ENCODE assay signal across 20 cellular contexts in genomic region chr12:12396727-12397126, GRCh38. TPM values are rescaled to one million over a fixed set of nuclear protein-coding genes. Genes with fewer than 3 reads are reported as not detected.
DNase-seq lines count a peak whose midpoint lies in the region; ATAC-seq, FAIRE-seq and TF ChIP-seq lines count a peak whose summit lies in the region.
"Had no signal": no experiment of that assay in that cellular context is flagged by ENCODE, and none has a peak within 500 bp of the region (broad histone marks: within the 10 kb centered on the region; RNA-seq: fewer than 3 reads in every experiment).

No MANE protein-coding gene starts in this region.

- H3K36me3 Mint-ChIP-seq in CD4-positive, CD25-positive, alpha-beta regulatory T cell, result peaks cover 37% of the 10 kb centered on the region
- no peaks in the 10 kb centered on the region for H3K36me3 Mint-ChIP-seq in nephron (ENCODE audit: low read depth)

- ATAC-seq in CD4-positive, CD25-positive, alpha-beta regulatory T cell (ENCODE audit: low read depth in 2 of 2), result no peak
- ATAC-seq: activated CD4-positive, alpha-beta T cell treated with anti-CD3 and anti-CD28 coated beads for 36 hours; left cardiac atrium; natural killer cell treated with Interleukin-12 subunit alpha and Interleukin-12 subunit beta and Interleukin-15 and Interleukin-18, amount 100 ng/mL, for 72 hours had no signal

- no peak overlapping the region for H3K4me3 ChIP-seq in CD4-positive, CD25-positive, alpha-beta regulatory T cell (ENCODE audit: low read depth, low read length)
- H3K4me3 ChIP-seq in sigmoid colon (no peak overlapping the region), SJCRH30 (no peak overlapping the region)
- H3K4me3 ChIP-seq: pancreas, SJSA1 had no signal

- no peak for FAIRE-seq in HTR-8/SVneo (lab: Jason Lieb, UNC)
- FAIRE-seq: pancreas had no signal

- no peak for TF ChIP-seq EP300 in sigmoid colon (IDR thresholded peaks at IDR 0.05)

- H3K4me3 Mint-ChIP-seq in CD4-positive, CD25-positive, alpha-beta regulatory T cell, result no peak overlapping the region
- no peak overlapping the region for H3K4me3 Mint-ChIP-seq in nephron
- H3K4me3 Mint-ChIP-seq: activated CD4-positive, alpha-beta T cell treated with anti-CD3 and anti-CD28 coated beads for 36 hours; IgD-negative memory B cell; natural killer cell treated with Interleukin-12 subunit alpha and Interleukin-12 subunit beta and Interleukin-15 and Interleukin-18, amount 100 ng/mL, for 72 hours had no signal

- H3K4me1 ChIP-seq in CD4-positive, CD25-positive, alpha-beta regulatory T cell (ENCODE audit: control insufficient read depth, insufficient read depth, low read length, poor library complexity, severe bottlenecking), result peaks cover 24% of the 10 kb centered on the region
- peaks cover 0 to 23% (median 13%) of the 10 kb centered on the region in 4 donors for H3K4me1 ChIP-seq in sigmoid colon
- no peaks in the 10 kb centered on the region for H3K4me1 ChIP-seq in SJCRH30

- no peaks in the 10 kb centered on the region for H3K27me3 ChIP-seq in CD4-positive, CD25-positive, alpha-beta regulatory T cell (ENCODE audit: control insufficient read depth, insufficient read depth, low read length)
- H3K27me3 ChIP-seq in sigmoid colon, result no peaks in the 10 kb centered on the region
- H3K27me3 ChIP-seq in SJCRH30, result no peaks in the 10 kb centered on the region
- H3K27me3 ChIP-seq: pancreas, SJSA1 had no signal

- peak overlapping the region; percentile 23 to 75 (median 51) for H3K27ac Mint-ChIP-seq in CD4-positive, CD25-positive, alpha-beta regulatory T cell
- peak overlapping the region; percentile 81 to 96 (median 85) for H3K27ac Mint-ChIP-seq in nephron
- H3K27ac Mint-ChIP-seq: activated CD4-positive, alpha-beta T cell treated with anti-CD3 and anti-CD28 coated beads for 36 hours; IgD-negative memory B cell had no signal

- TF ChIP-seq CTCF in 22Rv1 (IDR thresholded peaks at IDR 0.05) (no peak), nephron (IDR thresholded peaks at IDR 0.05; ENCODE audit: unreplicated experiment in 3 of 3) (no peak), sigmoid colon (IDR thresholded peaks at IDR 0.05) (no peak)

- H3K36me3 ChIP-seq in CD4-positive, CD25-positive, alpha-beta regulatory T cell (ENCODE audit: control insufficient read depth, insufficient read depth, low read length), result peaks cover 4% of the 10 kb centered on the region
- no peaks in the 10 kb centered on the region for H3K36me3 ChIP-seq in sigmoid colon
- no peaks in the 10 kb centered on the region for H3K36me3 ChIP-seq in SJCRH30
- H3K36me3 ChIP-seq: pancreas, SJSA1 had no signal

- no peaks in the 10 kb centered on the region for H3K9me3 ChIP-seq in CD4-positive, CD25-positive, alpha-beta regulatory T cell (ENCODE audit: control insufficient read depth in 2 of 2, low read length in 2 of 2)
- H3K9me3 ChIP-seq in sigmoid colon (no peaks in the 10 kb centered on the region), SJCRH30 (replicated peaks) (no peaks in the 10 kb centered on the region)
- H3K9me3 ChIP-seq: pancreas, SJSA1 had no signal

- WGBS in sigmoid colon, 2 donors, result 93 to 95% methylated on average over 4 of the region's 4 CpGs

- no peaks in the 10 kb centered on the region for H3K27me3 Mint-ChIP-seq in CD4-positive, CD25-positive, alpha-beta regulatory T cell
- no peaks in the 10 kb centered on the region for H3K27me3 Mint-ChIP-seq in nephron (ENCODE audit: low read depth)
- H3K27me3 Mint-ChIP-seq: activated CD4-positive, alpha-beta T cell treated with anti-CD3 and anti-CD28 coated beads for 36 hours; IgD-negative memory B cell; natural killer cell treated with Interleukin-12 subunit alpha and Interleukin-12 subunit beta and Interleukin-15 and Interleukin-18, amount 100 ng/mL, for 72 hours had no signal

- peaks cover 19 to 55% (median 35%) of the 10 kb centered on the region in 4 donors for H3K4me1 Mint-ChIP-seq in CD4-positive, CD25-positive, alpha-beta regulatory T cell
- peaks cover 41% of the 10 kb centered on the region for H3K4me1 Mint-ChIP-seq in nephron

- peak overlapping the region; percentile 95 for H3K27ac ChIP-seq in 22Rv1
- no peak overlapping the region for H3K27ac ChIP-seq in CD4-positive, CD25-positive, alpha-beta regulatory T cell (ENCODE audit: insufficient read depth, low read length, poor library complexity, severe bottlenecking)
- H3K27ac ChIP-seq in sigmoid colon, result peak overlapping the region in 1 of 4 donors; percentile 72
- no peak overlapping the region for H3K27ac ChIP-seq in SJCRH30
- H3K27ac ChIP-seq: SJSA1 had no signal

- TF ChIP-seq POLR2A in sigmoid colon (IDR thresholded peaks at IDR 0.05), result no peak

- no peak for DNase-seq in CD4-positive, CD25-positive, alpha-beta regulatory T cell
- DNase-seq in NCI-H748 (lab: John Stamatoyannopoulos, UW; ENCODE audit: unreplicated experiment) (peak; percentile 49), sigmoid colon (no peak), HTR-8/SVneo (ENCODE audit: insufficient read length, low spot score) (no peak), SJCRH30 (no peak), kidney glomerular epithelial cell (lab: John Stamatoyannopoulos, UW) (no peak)
- DNase-seq: activated CD4-positive, alpha-beta T cell treated with anti-CD3 and anti-CD28 coated beads for 36 hours; activated effector memory CD4-positive, alpha-beta T cell treated with anti-CD3 and anti-CD28 coated beads, Interleukin-2, amount 50 U/mL, for 16 hours; DMS79; H7; left cardiac atrium; NCI-H187; NCI-H345; pancreas; stimulated activated CD8-positive, alpha-beta memory T cell treated with anti-CD3 and anti-CD28 coated beads, Interleukin-4, amount 100 ng/mL, for 48 hours had no signal

- intact Hi-C loops in sigmoid colon (cut with DNase I), result no loop called here

- H3K9me3 Mint-ChIP-seq in CD4-positive, CD25-positive, alpha-beta regulatory T cell, result peaks cover 0 to 8% (median 0%) of the 10 kb centered on the region in 7 donors
- H3K9me3 Mint-ChIP-seq in nephron, result no peaks in the 10 kb centered on the region
- H3K9me3 Mint-ChIP-seq: natural killer cell treated with Interleukin-12 subunit alpha and Interleukin-12 subunit beta and Interleukin-15 and Interleukin-18, amount 100 ng/mL, for 72 hours had no signal

RNA-seq across cellular contexts. Expression of gene BORCS5, which starts 39.8 kb away (rescaled TPM):
- 39.2 TPM for total RNA-seq in CD4-positive, CD25-positive, alpha-beta regulatory T cell
- 10 to 100 TPM; 25.0 to 37.7 (median 30.9) TPM for polyA plus RNA-seq in CD4-positive, CD25-positive, alpha-beta regulatory T cell
- 10 to 100 TPM in 3 of 4 donors, 1 to 10 TPM in 1; 7.1 to 25.3 (median 14.0) TPM for total RNA-seq in sigmoid colon
- polyA plus RNA-seq in sigmoid colon, result 1 to 10 TPM; 3.7 to 7.0 (median 6.0) TPM
- total RNA-seq in SJCRH30 (2014; rRNA removed; shearing (Covaris generic)), result 3.6 and 5.2 TPM in 2 replicates

RNA-seq across cellular contexts. Expression of gene MANSC1, which starts 46.7 kb away (rescaled TPM):
- total RNA-seq in CD4-positive, CD25-positive, alpha-beta regulatory T cell, result 0.22 TPM
- polyA plus RNA-seq in CD4-positive, CD25-positive, alpha-beta regulatory T cell, result 1 to 10 TPM in 2 of 4 donors, under 1 TPM in 2; 0.43 to 1.3 (median 0.89) TPM
- total RNA-seq in sigmoid colon, result 10 to 100 TPM; 11.5 to 16.6 (median 12.2) TPM
- 10 to 100 TPM in 1 of 3 donors, 1 to 10 TPM in 2; 5.8 to 21.4 (median 7.2) TPM for polyA plus RNA-seq in sigmoid colon
- total RNA-seq in SJCRH30 (2014; rRNA removed; shearing (Covaris generic)), result not detected in 2 replicates

Comparison
In these comparisons a context has a peak if more than half of its experiments do, and no peak if none do; other contexts are left out.
1. RNA of gene MANSC1, which starts 46.7 kb away (total RNA-seq): 11.5 to 16.6 TPM in sigmoid colon; 0.22 TPM in CD4-positive, CD25-positive, alpha-beta regulatory T cell (single experiment) and not detected in SJCRH30; every median in the first group is over 10 times any median in the second.